Comparison of ENCODE assay signal across 9 cellular contexts in the genomic region with DNA sequence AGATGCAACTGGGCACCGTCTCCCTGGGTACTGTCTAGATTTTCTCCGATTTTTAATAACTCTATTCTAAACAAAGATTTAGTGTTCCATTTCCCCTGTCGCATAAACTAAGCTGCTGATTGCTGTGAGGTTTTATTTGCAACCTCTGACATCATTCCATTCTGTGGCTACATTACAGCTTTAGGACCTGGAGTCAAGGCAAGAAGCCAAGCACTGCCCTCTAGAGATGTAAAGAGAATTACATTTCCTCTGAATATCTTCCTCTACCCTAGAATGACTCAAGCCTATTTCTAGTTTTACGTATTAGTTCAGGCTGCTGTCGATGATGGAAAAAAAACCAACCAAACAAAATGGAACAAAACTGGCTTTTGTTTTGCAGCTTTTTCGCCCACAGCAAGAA.
DNase-seq lines count a peak whose midpoint lies in the region; ATAC-seq and TF ChIP-seq lines count a peak whose summit lies in the region.
"Had no signal": no experiment of that assay in that cellular context is flagged by ENCODE, and none has a peak within 500 bp of the region (broad histone marks: within the 10 kb centered on the region; RNA-seq: fewer than 3 reads in every experiment).

No MANE protein-coding gene starts in this region.

- CTCF ChIA-PET in CD4-positive, alpha-beta T cell (lab: Charles Lee): no interaction called here

- H3K27ac ChIP-seq in hepatocyte (no peak overlapping the region), upper lobe of left lung (no peak overlapping the region)
- H3K27ac ChIP-seq in CD4-positive, alpha-beta T cell (ENCODE audit: low read depth, low read length): no peak overlapping the region

- H3K4me1 Mint-ChIP-seq in natural killer cell: no peaks in the 10 kb centered on the region
- no peaks in the 10 kb centered on the region for H3K4me1 Mint-ChIP-seq in CD4-positive, alpha-beta T cell (ENCODE audit: low read depth)

- no peaks in the 10 kb centered on the region for H3K36me3 Mint-ChIP-seq in natural killer cell
- H3K36me3 Mint-ChIP-seq in CD4-positive, alpha-beta T cell (ENCODE audit: low read depth): no peaks in the 10 kb centered on the region

- H3K27me3 ChIP-seq in hepatocyte: no peaks in the 10 kb centered on the region
- H3K27me3 ChIP-seq in upper lobe of left lung: no peaks in the 10 kb centered on the region
- no peaks in the 10 kb centered on the region for H3K27me3 ChIP-seq in CD4-positive, alpha-beta T cell (ENCODE audit: control insufficient read depth, insufficient read depth, low read length)

- no peaks in the 10 kb centered on the region for H4K20me1 ChIP-seq in hepatocyte (ENCODE audit: insufficient read depth, poor library complexity, severe bottlenecking)

- no peaks in the 10 kb centered on the region for H3K36me3 ChIP-seq in hepatocyte (replicated peaks; ENCODE audit: insufficient read depth, low read depth)
- H3K36me3 ChIP-seq in upper lobe of left lung: no peaks in the 10 kb centered on the region

- H3K27me3 Mint-ChIP-seq in natural killer cell (ENCODE audit: low read depth in 2 of 2): no peaks in the 10 kb centered on the region
- H3K27me3 Mint-ChIP-seq in CD4-positive, alpha-beta T cell: no peaks in the 10 kb centered on the region

- DNase-seq in NCI-H748 treated with DMSO at 0.1 percent for 48 hours (lab: John Stamatoyannopoulos, UW): peak; percentile 9
- peak; percentile 43 for DNase-seq in hepatocyte (ENCODE audit: low spot score)
- no peak for DNase-seq in Right ventricle myocardium superior
- no peak for DNase-seq in upper lobe of left lung
- DNase-seq in natural killer cell: no peak
- DNase-seq in CD4-positive, alpha-beta T cell: no peak
- DNase-seq: activated effector memory CD4-positive, alpha-beta T cell treated with Interleukin-2 at 50 U/mL for 16 hours had no signal

- TF ChIP-seq EP300 in upper lobe of left lung (IDR thresholded peaks at IDR 0.05): no peak

- no peak overlapping the region for H2AFZ ChIP-seq in hepatocyte

- POLR2A ChIA-PET in CD4-positive, alpha-beta T cell (lab: Charles Lee): no interaction called here

- intact Hi-C loops in Right ventricle myocardium superior (cut with DNase I): no loop called here
- intact Hi-C loops in natural killer cell (cut with micrococcal nuclease): no loop called here
- intact Hi-C loops in CD4-positive, alpha-beta T cell (cut with DNase I, micrococcal nuclease): no loop called here

- no peaks in the 10 kb centered on the region for H3K79me2 ChIP-seq in hepatocyte

- no peaks in the 10 kb centered on the region for H3K9me2 ChIP-seq in hepatocyte (replicated peaks; ENCODE audit: insufficient read depth)

- H3K9me3 ChIP-seq in hepatocyte (ENCODE audit: low read depth) (no peaks in the 10 kb centered on the region), upper lobe of left lung (no peaks in the 10 kb centered on the region)
- H3K9me3 ChIP-seq in CD4-positive, alpha-beta T cell (ENCODE audit: control insufficient read depth, low read length): no peaks in the 10 kb centered on the region

- H3K9me3 Mint-ChIP-seq in natural killer cell: peaks cover 2 to 3% of the 10 kb centered on the region in 2 donors
- peaks cover 15% of the 10 kb centered on the region for H3K9me3 Mint-ChIP-seq in CD4-positive, alpha-beta T cell

- H3K4me2 ChIP-seq in hepatocyte: no peak overlapping the region

- H3K4me1 ChIP-seq in hepatocyte (ENCODE audit: insufficient read depth): no peaks in the 10 kb centered on the region
- no peaks in the 10 kb centered on the region for H3K4me1 ChIP-seq in upper lobe of left lung

- no peak overlapping the region for H3K4me3 Mint-ChIP-seq in natural killer cell
- no peak overlapping the region for H3K4me3 Mint-ChIP-seq in CD4-positive, alpha-beta T cell

- ATAC-seq in HG03060 (IDR thresholded peaks at IDR 0.05; ENCODE audit: low read depth, unreplicated experiment): peak; percentile 54
- no peak for ATAC-seq in Right ventricle myocardium superior (ENCODE audit: poor library complexity)
- ATAC-seq in upper lobe of left lung (ENCODE audit: low FRiP score in 2 of 2): no peak
- ATAC-seq in natural killer cell: no peak
- no peak for ATAC-seq in CD4-positive, alpha-beta T cell (ENCODE audit: poor library complexity)

- 57% methylated on average over 6 of the region's 6 CpGs for WGBS in hepatocyte (ENCODE audit: low lambda C conversion rate, missing lambda C conversion rate)
- WGBS in upper lobe of left lung, 2 donors: 75% methylated on average over 6 of the region's 6 CpGs

- peak; percentile 10; the same call in 1 of the 2 replicates for TF ChIP-seq CTCF in GM12875 (IDR thresholded peaks at IDR 0.05; ENCODE audit: borderline replicate concordance, insufficient read depth, low read depth, low read length)
- TF ChIP-seq CTCF in hepatocyte (IDR thresholded peaks at IDR 0.05; ENCODE audit: poor library complexity): no peak
- no peak for TF ChIP-seq CTCF in upper lobe of left lung (IDR thresholded peaks at IDR 0.05)
- TF ChIP-seq CTCF in natural killer cell (IDR thresholded peaks at IDR 0.05): no peak
- no peak for TF ChIP-seq CTCF in CD4-positive, alpha-beta T cell (IDR thresholded peaks at IDR 0.05)

- no peak overlapping the region for H3K27ac Mint-ChIP-seq in natural killer cell
- H3K27ac Mint-ChIP-seq in CD4-positive, alpha-beta T cell: no peak overlapping the region

- H3K4me3 ChIP-seq in GM12875 (ENCODE audit: low read depth, low read length): no peak overlapping the region
- no peak overlapping the region for H3K4me3 ChIP-seq in hepatocyte
- H3K4me3 ChIP-seq in upper lobe of left lung: no peak overlapping the region

- no peak for TF ChIP-seq POLR2A in upper lobe of left lung (IDR thresholded peaks at IDR 0.05)

Comparison
In these comparisons a context has a peak if more than half of its experiments do, and no peak if none do; other contexts are left out.
1. DNase-seq: peak in NCI-H748 treated with DMSO at 0.1 percent for 48 hours (single experiment) and hepatocyte (single experiment); none in Right ventricle myocardium superior (single experiment), upper lobe of left lung (0 of 2), natural killer cell (single experiment) and CD4-positive, alpha-beta T cell (0 of 10).